Comparison of ENCODE assay signal across 1 cellular context in the genomic region with DNA sequence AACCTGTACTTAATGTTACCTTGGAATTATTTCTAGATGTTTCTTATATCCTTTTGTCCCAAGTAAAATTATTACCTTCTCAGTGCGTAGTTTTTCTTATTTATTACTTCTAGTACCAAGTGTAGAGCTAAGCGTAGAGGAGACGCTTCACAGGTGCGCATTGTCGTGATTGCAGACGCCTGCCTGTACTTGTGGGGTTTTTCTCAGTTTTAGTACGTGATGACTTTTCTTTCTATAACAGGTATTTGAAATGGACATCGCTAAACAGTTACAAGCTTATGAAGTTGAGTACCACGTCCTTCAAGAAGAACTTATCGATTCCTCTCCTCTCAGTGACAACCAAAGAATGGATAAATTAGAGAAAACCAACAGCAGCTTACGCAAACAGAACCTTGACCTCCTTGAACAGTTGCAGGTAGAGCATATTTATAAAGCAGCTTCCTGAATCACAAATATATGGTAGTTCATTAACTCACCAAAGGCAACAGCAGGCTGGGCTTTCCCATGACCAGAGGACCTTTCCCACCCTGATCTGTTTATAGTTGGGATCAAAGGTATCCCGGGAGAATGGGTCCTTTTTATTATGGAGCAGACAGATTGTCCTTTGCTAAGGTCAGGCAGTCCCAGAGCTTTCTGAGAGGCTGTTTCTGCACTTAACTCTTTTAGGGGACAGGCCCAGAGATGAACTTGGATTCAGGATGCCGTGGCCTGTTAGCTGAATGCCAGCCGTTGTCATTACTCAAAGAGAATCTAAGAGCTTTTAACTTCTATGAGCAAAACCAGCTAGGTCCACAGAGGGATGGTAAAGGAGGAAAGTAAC.
TF ChIP-seq lines count a peak whose summit lies in the region.

No MANE protein-coding gene starts in this region.

TF ChIP-seq in HepG2, 621 proteins besides CTCF, POLR2A, EP300 and RAD21 (continued from another document):
- TF ChIP-seq ZNF432 (CRISPR knock-in tag; IDR thresholded peaks at IDR 0.05; ENCODE audit: borderline replicate concordance), result no peak
- no peak for TF ChIP-seq GLMP (CRISPR knock-in tag; IDR thresholded peaks at IDR 0.05; ENCODE audit: borderline replicate concordance)
- TF ChIP-seq ZNF121 (CRISPR knock-in tag; IDR thresholded peaks at IDR 0.05), result 0 out of 2 replicates have a peak, but pooled peaks have one; percentile 45
- no peak for TF ChIP-seq PRPF4 (IDR thresholded peaks at IDR 0.05; ENCODE audit: low read depth, low read length, poor library complexity, severe bottlenecking)
- no peak for TF ChIP-seq ZNF550 (CRISPR knock-in tag; IDR thresholded peaks at IDR 0.05; ENCODE audit: borderline replicate concordance)
- TF ChIP-seq ZNF572 (CRISPR knock-in tag; IDR thresholded peaks at IDR 0.05), result no peak
- no peak for TF ChIP-seq CREBL2 (CRISPR knock-in tag; IDR thresholded peaks at IDR 0.05; ENCODE audit: borderline replicate concordance)
- peak; percentile 100 for TF ChIP-seq NR2F2 (IDR thresholded peaks at IDR 0.05; ENCODE audit: borderline replicate concordance, low read depth)
- TF ChIP-seq ZNF777 (CRISPR knock-in tag; IDR thresholded peaks at IDR 0.05), result no peak
- TF ChIP-seq FOXK1 (CRISPR knock-in tag; IDR thresholded peaks at IDR 0.05; ENCODE audit: borderline replicate concordance, low read depth), result peak; percentile 97
- TF ChIP-seq, protein P1, sequence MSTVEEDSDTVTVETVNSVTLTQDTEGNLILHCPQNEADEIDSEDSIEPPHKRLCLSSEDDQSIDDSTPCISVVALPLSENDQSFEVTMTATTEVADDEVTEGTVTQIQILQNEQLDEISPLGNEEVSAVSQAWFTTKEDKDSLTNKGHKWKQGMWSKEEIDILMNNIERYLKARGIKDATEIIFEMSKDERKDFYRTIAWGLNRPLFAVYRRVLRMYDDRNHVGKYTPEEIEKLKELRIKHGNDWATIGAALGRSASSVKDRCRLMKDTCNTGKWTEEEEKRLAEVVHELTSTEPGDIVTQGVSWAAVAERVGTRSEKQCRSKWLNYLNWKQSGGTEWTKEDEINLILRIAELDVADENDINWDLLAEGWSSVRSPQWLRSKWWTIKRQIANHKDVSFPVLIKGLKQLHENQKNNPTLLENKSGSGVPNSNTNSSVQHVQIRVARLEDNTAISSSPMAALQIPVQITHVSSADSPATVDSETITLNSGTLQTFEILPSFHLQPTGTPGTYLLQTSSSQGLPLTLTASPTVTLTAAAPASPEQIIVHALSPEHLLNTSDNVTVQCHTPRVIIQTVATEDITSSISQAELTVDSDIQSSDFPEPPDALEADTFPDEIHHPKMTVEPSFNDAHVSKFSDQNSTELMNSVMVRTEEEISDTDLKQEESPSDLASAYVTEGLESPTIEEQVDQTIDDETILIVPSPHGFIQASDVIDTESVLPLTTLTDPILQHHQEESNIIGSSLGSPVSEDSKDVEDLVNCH (CRISPR knock-in tag; IDR thresholded peaks at IDR 0.05), result no peak
TF ChIP-seq in HepG2: peak in this region for 275.
